ENCODE assay signal across 24 cellular contexts in genomic region chr11:19892387-19892786, GRCh38.
DNase-seq lines count a peak whose midpoint lies in the region; ATAC-seq and TF ChIP-seq lines count a peak whose summit lies in the region.
"Had no signal": no experiment of that assay in that cellular context is flagged by ENCODE, and none has a peak within 500 bp of the region (broad histone marks: within the 10 kb centered on the region; RNA-seq: fewer than 3 reads in every experiment).

No MANE protein-coding gene starts in this region.

- peaks cover 3% of the 10 kb centered on the region for H3K4me1 ChIP-seq in foreskin keratinocyte
- peaks cover 0 to 4% (median 0%) of the 10 kb centered on the region in 4 donors for H3K4me1 ChIP-seq in upper lobe of left lung
- H3K4me1 ChIP-seq in esophagus squamous epithelium: no peaks in the 10 kb centered on the region
- peaks cover 10% of the 10 kb centered on the region for H3K4me1 ChIP-seq in psoas muscle
- H3K4me1 ChIP-seq: transverse colon had no signal

- ATAC-seq in activated CD4-positive, alpha-beta T cell treated with anti-CD3 and anti-CD28 coated beads for 36 hours: no peak
- peak; percentile 49 for ATAC-seq in foreskin keratinocyte
- ATAC-seq in upper lobe of left lung (ENCODE audit: low FRiP score in 2 of 2): no peak
- ATAC-seq in psoas muscle: no peak
- ATAC-seq: activated CD4-positive, CD25-positive, alpha-beta regulatory T cell treated with anti-CD3 and anti-CD28 coated beads, Interleukin-2, amount 50 U/mL, for 24 hours; HepG2; natural killer cell treated with Interleukin-12 subunit alpha and Interleukin-12 subunit beta and Interleukin-15 and Interleukin-18, amount 100 ng/mL, for 72 hours; stimulated activated naive CD8-positive, alpha-beta T cell treated with anti-CD3 and anti-CD28 coated beads, Interleukin-15, Interleukin-2, amounts not matched to agents 100 U/mL and 50 U/mL, for 24 hours had no signal

- POLR2A ChIA-PET in activated CD4-positive, alpha-beta T cell treated with anti-CD3 and anti-CD28 coated beads for 36 hours (lab: Charles Lee): interaction anchor here (0.6 kb wide), 1 partner anchor 12 kb away, joined by 10 read pairs; no protein-coding TSS in a partner anchor
- POLR2A ChIA-PET in RWPE1 (lab: Yijun Ruan, JAX; ENCODE audit: low non-redundant PET): no interaction called here

- H3K9me3 ChIP-seq in upper lobe of left lung: no peaks in the 10 kb centered on the region
- H3K9me3 ChIP-seq in esophagus squamous epithelium: no peaks in the 10 kb centered on the region
- no peaks in the 10 kb centered on the region for H3K9me3 ChIP-seq in psoas muscle
- H3K9me3 ChIP-seq: transverse colon had no signal

- H3K4me3 ChIP-seq in upper lobe of left lung (no peak overlapping the region), esophagus squamous epithelium (no peak overlapping the region), psoas muscle (no peak overlapping the region)
- H3K4me3 ChIP-seq: transverse colon had no signal

- CTCF ChIA-PET in activated CD4-positive, alpha-beta T cell treated with anti-CD3 and anti-CD28 coated beads for 36 hours (lab: Charles Lee): interaction anchor here (0.8 kb wide), 1 partner anchor 10 kb away, joined by 3 read pairs; no protein-coding TSS in a partner anchor
- CTCF ChIA-PET in RWPE1 (lab: Yijun Ruan, JAX): no interaction called here

- no peak overlapping the region for H3K27ac Mint-ChIP-seq in activated CD4-positive, alpha-beta T cell treated with anti-CD3 and anti-CD28 coated beads for 36 hours
- H3K27ac Mint-ChIP-seq: activated naive CD8-positive, alpha-beta T cell treated with anti-CD3 and anti-CD28 coated beads, Interleukin-2, amount 10 ng/mL, durations not matched to agents 7 days and 5 days; activated T-helper 1 cell treated with anti-CD3 and anti-CD28 coated beads, Interleukin-12 subunit alpha, Interleukin-12 subunit beta, Interleukin-2, Interleukin-4 antibody, amounts not matched to agents 30 ng/mL and 10 ng/mL and 1 ng/mL, durations not matched to agents 14 hours and 24 hours and 36 hours; B cell; dendritic cell treated with granulocyte-macrophage colony-stimulating factor and Interleukin-4, amounts not matched to agents 40 ng/mL and 50 ng/mL, for 4 days; mesothelial cell of epicardium; natural killer cell treated with Interleukin-12 subunit alpha and Interleukin-12 subunit beta and Interleukin-15 and Interleukin-18, amount 100 ng/mL, for 72 hours had no signal

- intact Hi-C loops in activated CD4-positive, alpha-beta T cell treated with anti-CD3 and anti-CD28 coated beads for 36 hours (cut with DNase I, micrococcal nuclease): no loop called here
- intact Hi-C loops in esophagus squamous epithelium (cut with DNase I): no loop called here
- intact Hi-C loops in psoas muscle (cut with DNase I): no loop called here

- 90 to 93% methylated on average over 11 of the region's 11 CpGs for WGBS in upper lobe of left lung, 2 donors
- 76 to 86% methylated on average over 7 to 11 of the region's 11 CpGs for WGBS in esophagus squamous epithelium, 2 donors
- WGBS in psoas muscle, 3 donors: 96 to 97% (median 97%) methylated on average over 11 of the region's 11 CpGs

- peaks cover 3% of the 10 kb centered on the region for H3K27me3 ChIP-seq in foreskin keratinocyte
- no peaks in the 10 kb centered on the region for H3K27me3 ChIP-seq in upper lobe of left lung
- no peaks in the 10 kb centered on the region for H3K27me3 ChIP-seq in esophagus squamous epithelium
- H3K27me3 ChIP-seq in psoas muscle (ENCODE audit: insufficient read depth in 3 of 3, low read length in 2 of 3): no peaks in the 10 kb centered on the region
- H3K27me3 ChIP-seq: transverse colon had no signal

- TF ChIP-seq CTCF in RWPE1 (conservative IDR thresholded peaks at IDR 0.05; ENCODE audit: low read depth) (no peak), foreskin keratinocyte (conservative IDR thresholded peaks at IDR 0.05) (no peak), upper lobe of left lung (IDR thresholded peaks at IDR 0.05) (no peak), esophagus squamous epithelium (IDR thresholded peaks at IDR 0.05) (no peak), psoas muscle (IDR thresholded peaks at IDR 0.05) (no peak)

- no peaks in the 10 kb centered on the region for H3K36me3 Mint-ChIP-seq in activated CD4-positive, alpha-beta T cell treated with anti-CD3 and anti-CD28 coated beads for 36 hours (ENCODE audit: low read depth)
- H3K36me3 Mint-ChIP-seq: activated naive CD8-positive, alpha-beta T cell treated with anti-CD3 and anti-CD28 coated beads, Interleukin-2, amount 10 ng/mL, durations not matched to agents 7 days and 5 days; natural killer cell treated with Interleukin-12 subunit alpha and Interleukin-12 subunit beta and Interleukin-15 and Interleukin-18, amount 100 ng/mL, for 72 hours had no signal

- peak; percentile 7 for DNase-seq in activated CD4-positive, alpha-beta T cell treated with anti-CD3 and anti-CD28 coated beads for 36 hours
- no peak for DNase-seq in activated CD4-positive, alpha-beta T cell treated with anti-CD3 and anti-CD28 coated beads, Interleukin-2, amount 50 U/mL, for 4 hours
- DNase-seq in RWPE1 (ENCODE audit: low spot score): peak; percentile 71
- peak in 1 of 2 donors; percentile 53 for DNase-seq in foreskin keratinocyte
- peak; percentile 6 to 40 for DNase-seq in upper lobe of left lung
- DNase-seq in esophagus squamous epithelium (lab: John Stamatoyannopoulos, UW): no peak
- no peak for DNase-seq in psoas muscle
- DNase-seq in KG1 (lab: John Stamatoyannopoulos, UW): no peak
- DNase-seq: activated naive CD8-positive, alpha-beta T cell treated with anti-CD3 and anti-CD28 coated beads, Interleukin-2, amount 10 ng/mL, durations not matched to agents 7 days and 5 days; DMS79 treated with DMSO at 0.1 percent for 48 hours; foreskin fibroblast; left cardiac atrium; NCI-H1417; NCI-H524 treated with DMSO at 0.1 percent for 48 hours; stimulated activated naive CD8-positive, alpha-beta T cell treated with anti-CD3 and anti-CD28 coated beads, Interleukin-15, Interleukin-2, amounts not matched to agents 100 U/mL and 50 U/mL, for 24 hours; transverse colon had no signal

- H3K27ac ChIP-seq in RWPE1 (no peak overlapping the region), foreskin keratinocyte (no peak overlapping the region), upper lobe of left lung (no peak overlapping the region), esophagus squamous epithelium (no peak overlapping the region), psoas muscle (no peak overlapping the region)
- H3K27ac ChIP-seq: 22Rv1, transverse colon had no signal

- no peak for TF ChIP-seq POLR2A in upper lobe of left lung (IDR thresholded peaks at IDR 0.05)
- no peak for TF ChIP-seq POLR2A in esophagus squamous epithelium (IDR thresholded peaks at IDR 0.05)

- no peaks in the 10 kb centered on the region for H3K4me1 Mint-ChIP-seq in activated CD4-positive, alpha-beta T cell treated with anti-CD3 and anti-CD28 coated beads for 36 hours
- H3K4me1 Mint-ChIP-seq: activated naive CD8-positive, alpha-beta T cell treated with anti-CD3 and anti-CD28 coated beads, Interleukin-2, amount 10 ng/mL, durations not matched to agents 7 days and 5 days; B cell had no signal

- no peak overlapping the region for H3K4me3 Mint-ChIP-seq in activated CD4-positive, alpha-beta T cell treated with anti-CD3 and anti-CD28 coated beads for 36 hours
- H3K4me3 Mint-ChIP-seq: activated naive CD8-positive, alpha-beta T cell treated with anti-CD3 and anti-CD28 coated beads, Interleukin-2, amount 10 ng/mL, durations not matched to agents 7 days and 5 days; activated T-helper 1 cell treated with anti-CD3 and anti-CD28 coated beads, Interleukin-12 subunit alpha, Interleukin-12 subunit beta, Interleukin-2, Interleukin-4 antibody, amounts not matched to agents 30 ng/mL and 10 ng/mL and 1 ng/mL, durations not matched to agents 14 hours and 24 hours and 36 hours; B cell; dendritic cell treated with granulocyte-macrophage colony-stimulating factor and Interleukin-4, amounts not matched to agents 40 ng/mL and 50 ng/mL, for 4 days; mesothelial cell of epicardium; natural killer cell treated with Interleukin-12 subunit alpha and Interleukin-12 subunit beta and Interleukin-15 and Interleukin-18, amount 100 ng/mL, for 72 hours had no signal

- H3K36me3 ChIP-seq in upper lobe of left lung (peaks cover 0 to 8% (median 2%) of the 10 kb centered on the region in 4 donors), esophagus squamous epithelium (no peaks in the 10 kb centered on the region), psoas muscle (ENCODE audit: insufficient read depth in 1 of 2, low read depth in 1 of 2) (no peaks in the 10 kb centered on the region)
- H3K36me3 ChIP-seq: transverse colon had no signal

- TF ChIP-seq EP300 in upper lobe of left lung (IDR thresholded peaks at IDR 0.05): no peak

- H3K9me3 Mint-ChIP-seq in activated CD4-positive, alpha-beta T cell treated with anti-CD3 and anti-CD28 coated beads for 36 hours (ENCODE audit: low read depth): peaks cover 1% of the 10 kb centered on the region
- H3K9me3 Mint-ChIP-seq: activated naive CD8-positive, alpha-beta T cell treated with anti-CD3 and anti-CD28 coated beads, Interleukin-2, amount 10 ng/mL, durations not matched to agents 7 days and 5 days; activated T-helper 1 cell treated with anti-CD3 and anti-CD28 coated beads, Interleukin-12 subunit alpha, Interleukin-12 subunit beta, Interleukin-2, Interleukin-4 antibody, amounts not matched to agents 30 ng/mL and 10 ng/mL and 1 ng/mL, durations not matched to agents 14 hours and 24 hours and 36 hours; dendritic cell treated with granulocyte-macrophage colony-stimulating factor and Interleukin-4, amounts not matched to agents 40 ng/mL and 50 ng/mL, for 4 days; natural killer cell treated with Interleukin-12 subunit alpha and Interleukin-12 subunit beta and Interleukin-15 and Interleukin-18, amount 100 ng/mL, for 72 hours had no signal

- H3K27me3 Mint-ChIP-seq in activated CD4-positive, alpha-beta T cell treated with anti-CD3 and anti-CD28 coated beads for 36 hours: peaks cover 3% of the 10 kb centered on the region

Comparison
In these comparisons a context has a peak if more than half of its experiments do, and no peak if none do; other contexts are left out.
1. DNase-seq: peak in activated CD4-positive, alpha-beta T cell treated with anti-CD3 and anti-CD28 coated beads for 36 hours (single experiment), RWPE1 (single experiment) and upper lobe of left lung (2 of 2); none in activated CD4-positive, alpha-beta T cell treated with anti-CD3 and anti-CD28 coated beads, Interleukin-2, amount 50 U/mL, for 4 hours (0 of 2), esophagus squamous epithelium (single experiment), psoas muscle (0 of 2) and KG1 (single experiment).